ENCODE assay signal across 21 cellular contexts in the genomic region with DNA sequence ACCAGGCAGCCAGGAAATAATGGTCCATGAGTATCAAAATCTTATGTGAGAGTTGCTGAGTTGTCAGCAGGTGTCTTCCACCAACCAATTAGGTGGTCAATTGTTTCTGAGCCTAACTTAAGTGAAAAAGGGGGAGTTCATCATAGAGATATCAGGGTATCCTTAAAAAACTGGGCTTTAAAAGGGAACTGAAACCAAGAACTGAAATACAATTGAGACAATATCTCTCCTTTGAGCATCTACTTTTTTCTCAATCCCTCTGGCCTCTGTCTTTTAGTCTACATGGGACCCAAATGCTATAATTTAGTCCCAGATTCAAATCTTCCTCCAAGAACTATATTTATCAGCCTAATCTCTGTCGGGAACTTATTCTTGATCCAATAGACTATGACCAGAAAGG.
"Had no signal": no experiment of that assay in that cellular context is flagged by ENCODE, and none has a peak within 500 bp of the region (broad histone marks: within the 10 kb centered on the region; RNA-seq: fewer than 3 reads in every experiment).

No MANE protein-coding gene starts in this region.

- H3K4me1 ChIP-seq: SJSA1 had no signal

- H3K36me3 ChIP-seq: SJSA1 had no signal

- DNase-seq: KBM-7, NCI-H1048, NCI-H1105, NCI-H1417, NCI-H1436 treated with DMSO at 0.1 percent for 48 hours, NCI-H1694 treated with DMSO at 0.1 percent for 48 hours, NCI-H1930, NCI-H2081, NCI-H2107, NCI-H226, NCI-H446, NCI-H510A, NCI-H524 treated with DMSO at 0.1 percent for 48 hours, NCI-H69, NCI-H774, PC-3, SHP77 had no signal

- H3K27ac ChIP-seq: RWPE1, SJSA1, SK-N-MC had no signal

- H3K27me3 ChIP-seq: SJSA1 had no signal

- H3K9me3 ChIP-seq: SJSA1 had no signal

- H3K4me3 ChIP-seq: SJSA1, SK-N-MC had no signal

- ATAC-seq: Panc1, PC-3 had no signal
